Comparison of ENCODE assay signal across 1 cellular context in genomic region chr2:199943373-199943772, GRCh38.
A peak's percentile ranks its signal among the peaks of the same experiment; 100 is the strongest.
TF ChIP-seq lines count a peak whose summit lies in the region.

No MANE protein-coding gene starts in this region.

TF ChIP-seq in HepG2, 621 proteins besides CTCF, POLR2A, EP300 and RAD21:
- TF ChIP-seq GPBP1L1 (CRISPR knock-in tag; IDR thresholded peaks at IDR 0.05) (no peak), RBFOX2 (IDR thresholded peaks at IDR 0.05; ENCODE audit: low read depth, low read length) (0 out of 2 replicates have a peak, but pooled peaks have one; percentile 18), ZNF629 (CRISPR knock-in tag; conservative IDR thresholded peaks at IDR 0.05) (peak; percentile 51), CHD4 (IDR thresholded peaks at IDR 0.05; ENCODE audit: borderline replicate concordance, low read length) (peak; percentile 84; the same call in 1 of the 2 replicates)
